ENCODE assay signal across 27 cellular contexts in genomic region chr21:26683996-26684395, GRCh38.
"Had no signal": no experiment of that assay in that cellular context is flagged by ENCODE, and none has a peak within 500 bp of the region (broad histone marks: within the 10 kb centered on the region; RNA-seq: fewer than 3 reads in every experiment).

No MANE protein-coding gene starts in this region.

- H3K27ac Mint-ChIP-seq: nephron; neural progenitor cell; progenitor cell of endocrine pancreas; stimulated activated effector memory CD8-positive, alpha-beta T cell treated with anti-CD3 and anti-CD28 coated beads, Interleukin-12 subunit alpha, Interleukin-12 subunit beta, amount 100 ng/mL, for 72 hours; stimulated activated naive B cell treated with anti-CD40 and anti-IgM and Interleukin-4, amounts not matched to agents 10 μg/mL and 1 μg/mL and 100 μg/mL, for 72 hours; stimulated activated naive CD8-positive, alpha-beta T cell treated with anti-CD3 and anti-CD28 coated beads, Interleukin-15, Interleukin-2, amounts not matched to agents 100 ng/mL and 50 ng/mL, for 24 hours had no signal

- H3K36me3 ChIP-seq: neural progenitor cell, ovary, right lobe of liver, sigmoid colon, stomach, thoracic aorta, thyroid gland, tibial nerve, upper lobe of left lung, vagina had no signal

- H3K4me1 ChIP-seq: neural progenitor cell, parathyroid adenoma, psoas muscle, right lobe of liver, sigmoid colon, stomach, thyroid gland, tibial nerve, upper lobe of left lung, vagina had no signal

- H3K9me3 Mint-ChIP-seq: nephron, neural progenitor cell had no signal

- H3K27me3 Mint-ChIP-seq: progenitor cell of endocrine pancreas had no signal

- H3K4me2 ChIP-seq: neural progenitor cell had no signal

- H2AFZ ChIP-seq: neural progenitor cell, parathyroid adenoma had no signal

- H3K27me3 ChIP-seq: neural progenitor cell, ovary, right lobe of liver, sigmoid colon, stomach, thyroid gland, tibial nerve, upper lobe of left lung, vagina had no signal

- H3K4me3 ChIP-seq: neural progenitor cell, ovary, psoas muscle, right lobe of liver, sigmoid colon, stomach, thoracic aorta, thyroid gland, tibial nerve, upper lobe of left lung, vagina had no signal

- ATAC-seq: psoas muscle; right cardiac atrium; right lobe of liver; stimulated activated effector memory CD8-positive, alpha-beta T cell treated with anti-CD3 and anti-CD28 coated beads, Interleukin-12 subunit alpha, Interleukin-12 subunit beta, amount 100 ng/mL, for 72 hours; stimulated activated naive B cell treated with anti-CD40 and anti-IgM and Interleukin-4, amounts not matched to agents 10 μg/mL and 1 μg/mL and 100 μg/mL, for 72 hours had no signal

- H3K4me1 Mint-ChIP-seq: nephron; neural progenitor cell; stimulated activated effector memory CD8-positive, alpha-beta T cell treated with anti-CD3 and anti-CD28 coated beads, Interleukin-12 subunit alpha, Interleukin-12 subunit beta, amount 100 ng/mL, for 72 hours had no signal

- DNase-seq: occipital lobe; ovary; posterior cingulate gyrus; psoas muscle; right cardiac atrium; right lobe of liver; sigmoid colon; small intestine; stimulated activated CD4-positive, alpha-beta T cell treated with anti-CD3 and anti-CD28 coated beads, Interleukin-15, amount 100 ng/mL, for 24 hours; stimulated activated CD4-positive, alpha-beta T cell treated with anti-CD3 and anti-CD28 coated beads, Interleukin-2, amount 100 ng/mL, for 24 hours; stimulated activated CD4-positive, alpha-beta T cell treated with anti-CD3 and anti-CD28 coated beads, Interleukin-2, amount 100 ng/mL, for 48 hours; stimulated activated CD4-positive, alpha-beta T cell treated with anti-CD3 and anti-CD28 coated beads, Interleukin-4, amount 100 ng/mL, for 24 hours; stimulated activated naive B cell treated with anti-CD40 and anti-IgM and Interleukin-4, amounts not matched to agents 10 μg/mL and 1 μg/mL and 100 μg/mL, for 72 hours; stimulated activated naive CD4-positive, alpha-beta T cell treated with Interleukin-2 at 50 U/mL for 16 hours; stomach; thyroid gland; trophoblast cell; upper lobe of left lung had no signal

- H3K36me3 Mint-ChIP-seq: neural progenitor cell; stimulated activated effector memory CD8-positive, alpha-beta T cell treated with anti-CD3 and anti-CD28 coated beads, Interleukin-12 subunit alpha, Interleukin-12 subunit beta, amount 100 ng/mL, for 72 hours had no signal

- H3K79me2 ChIP-seq: parathyroid adenoma had no signal

- H3K9ac ChIP-seq: neural progenitor cell, parathyroid adenoma had no signal

- H3K4me3 Mint-ChIP-seq: nephron; neural progenitor cell; stimulated activated effector memory CD8-positive, alpha-beta T cell treated with anti-CD3 and anti-CD28 coated beads, Interleukin-12 subunit alpha, Interleukin-12 subunit beta, amount 100 ng/mL, for 72 hours; stimulated activated naive B cell treated with anti-CD40 and anti-IgM and Interleukin-4, amounts not matched to agents 10 μg/mL and 1 μg/mL and 100 μg/mL, for 72 hours; stimulated activated naive CD8-positive, alpha-beta T cell treated with anti-CD3 and anti-CD28 coated beads, Interleukin-15, Interleukin-2, amounts not matched to agents 100 ng/mL and 50 ng/mL, for 24 hours had no signal

- H3K27ac ChIP-seq: neural progenitor cell, ovary, parathyroid adenoma, psoas muscle, right lobe of liver, sigmoid colon, stomach, thoracic aorta, thyroid gland, tibial nerve, upper lobe of left lung, vagina had no signal

- H3K9me3 ChIP-seq: ovary, psoas muscle, right lobe of liver, sigmoid colon, stomach, thoracic aorta, thyroid gland, tibial nerve, upper lobe of left lung, vagina had no signal
